8 cellular contexts compared by ENCODE assay signal in genomic region chr3:197748597-197749314, GRCh38. TPM values are rescaled to one million over a fixed set of nuclear protein-coding genes. Genes with fewer than 3 reads are reported as not detected.
DNase-seq lines count a peak whose midpoint lies in the region; ATAC-seq and TF ChIP-seq lines count a peak whose summit lies in the region.

No MANE protein-coding gene starts in this region.

- ATAC-seq in GM19455 (IDR thresholded peaks at IDR 0.05; ENCODE audit: unreplicated experiment) (no peak), GM18520 (IDR thresholded peaks at IDR 0.05; ENCODE audit: unreplicated experiment) (no peak)

- TF ChIP-seq CTCF in GM12864 (IDR thresholded peaks at IDR 0.05; ENCODE audit: low read depth, low read length, missing control alignments): no peak

- DNase-seq in GM12864 (ENCODE audit: low read depth) (no peak), RPMI7951 (ENCODE audit: low read depth) (peak; percentile 59), fibroblast of gingiva (ENCODE audit: low read depth) (peak; percentile 78), renal cortical epithelial cell (ENCODE audit: low read depth) (peak; percentile 44), NCI-H1930 (lab: John Stamatoyannopoulos, UW) (no peak), SHP77 treated with DMSO at 0.1 percent for 48 hours (lab: John Stamatoyannopoulos, UW) (no peak)

- H3K4me3 ChIP-seq in GM12864 (ENCODE audit: low read depth, low read length): peak overlapping the region; percentile 80

RNA-seq across cellular contexts. Expression of gene FYTTD1, which starts 0.9 kb away (rescaled TPM):
- total RNA-seq in RPMI7951 (2014; rRNA removed; shearing (Covaris generic)): 72.6 and 77.9 TPM in 2 replicates
- total RNA-seq in renal cortical epithelial cell: 69.8 and 90.5 TPM in 2 replicates

RNA-seq across cellular contexts. Expression of gene RUBCN, which starts 12.1 kb away (rescaled TPM):
- total RNA-seq in RPMI7951 (2014; rRNA removed; shearing (Covaris generic)): 20.4 and 20.7 TPM in 2 replicates
- total RNA-seq in renal cortical epithelial cell: 11.5 and 13.9 TPM in 2 replicates

RNA-seq across cellular contexts. Expression of gene LRCH3, which starts 42.3 kb away (rescaled TPM):
- total RNA-seq in RPMI7951 (2014; rRNA removed; shearing (Covaris generic)): 19.9 and 298 TPM in 2 replicates
- 21.7 and 72.8 TPM in 2 replicates for total RNA-seq in renal cortical epithelial cell

Comparison
In these comparisons a context has a peak if more than half of its experiments do, and no peak if none do; other contexts are left out.
1. DNase-seq: peak in RPMI7951 (single experiment), fibroblast of gingiva (single experiment) and renal cortical epithelial cell (single experiment); none in GM12864 (single experiment), NCI-H1930 (0 of 2) and SHP77 treated with DMSO at 0.1 percent for 48 hours (single experiment).